In the genomic region with DNA sequence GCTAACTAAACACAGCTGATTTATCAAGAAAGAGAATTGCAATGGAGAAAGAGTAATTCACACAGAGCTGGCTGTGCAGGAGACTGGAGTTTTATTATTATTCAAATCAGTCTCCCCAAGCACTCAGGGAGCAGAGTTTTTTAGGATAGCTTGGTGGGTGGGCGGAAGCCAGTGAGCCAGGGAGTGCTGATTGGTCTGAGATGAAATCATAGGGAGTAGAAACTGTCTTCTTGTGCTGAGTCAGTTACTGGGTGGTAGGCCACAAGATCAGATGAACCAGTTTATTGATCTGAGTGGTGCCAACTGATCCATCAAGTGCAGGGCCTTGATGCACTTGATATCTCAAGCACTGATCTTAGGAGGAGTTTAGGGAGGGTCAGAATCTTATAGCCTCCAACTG, we compare ENCODE assay signal across 25 cellular contexts.
"Had no signal": no experiment of that assay in that cellular context is flagged by ENCODE, and none has a peak within 500 bp of the region (broad histone marks: within the 10 kb centered on the region; RNA-seq: fewer than 3 reads in every experiment).

No MANE protein-coding gene starts in this region.

- H3K27ac ChIP-seq: cardiac muscle cell, colonic mucosa, gastrocnemius medialis, spleen, testis, transverse colon had no signal

- H3K4me3 Mint-ChIP-seq: activated CD4-positive, alpha-beta memory T cell treated with anti-CD3 and anti-CD28 coated beads, Interleukin-2, amount 10 ng/mL, durations not matched to agents 7 days and 5 days; activated CD4-positive, alpha-beta T cell treated with anti-CD3 and anti-CD28 coated beads, Interleukin-2, amount 10 ng/mL, durations not matched to agents 7 days and 5 days; activated T-cell treated with anti-CD3 and anti-CD28 coated beads, Interleukin-2, amount 50 U/mL, for 24 hours; memory B cell; naive thymus-derived CD8-positive, alpha-beta T cell; neural crest cell; T-helper 17 cell had no signal

- H3K4me1 ChIP-seq: colonic mucosa, gastrocnemius medialis, spleen, testis, transverse colon had no signal

- DNase-seq: activated CD4-positive, alpha-beta memory T cell treated with anti-CD3 and anti-CD28 coated beads, Interleukin-2, amount 10 ng/mL, durations not matched to agents 7 days and 5 days; activated CD4-positive, alpha-beta T cell treated with anti-CD3 and anti-CD28 coated beads for 1 hour; activated CD4-positive, alpha-beta T cell treated with anti-CD3 and anti-CD28 coated beads, Interleukin-2, amount 10 ng/mL, durations not matched to agents 7 days and 5 days; activated CD8-positive, alpha-beta memory T cell treated with anti-CD3 and anti-CD28 coated beads, Interleukin-2, amount 50 U/mL, for 48 hours; activated T-cell treated with anti-CD3 and anti-CD28 coated beads, Interleukin-2, amount 50 U/mL, for 24 hours; cerebellar nuclear complex; colonic mucosa; effector CD8-positive, alpha-beta T cell; erythroblast; gastrocnemius medialis; glutamatergic neuron; midbrain; naive thymus-derived CD8-positive, alpha-beta T cell; posterior cingulate gyrus; right cardiac atrium; spleen; stimulated activated naive CD4-positive, alpha-beta T cell treated with Interleukin-2 at 50 U/mL for 16 hours; T-helper 17 cell; T1000; testis; transverse colon had no signal

- ATAC-seq: activated naive CD4-positive, alpha-beta T cell treated with anti-CD3 and anti-CD28 coated beads, Interleukin-2, amount 50 U/mL, for 72 hours; gastrocnemius medialis; naive thymus-derived CD8-positive, alpha-beta T cell; right cardiac atrium; T-helper 17 cell had no signal

- H3K9me3 ChIP-seq: colonic mucosa, gastrocnemius medialis, testis, transverse colon had no signal

- H3K36me3 ChIP-seq: cardiac muscle cell, colonic mucosa, gastrocnemius medialis, spleen, transverse colon had no signal

- H3K4me3 ChIP-seq: cardiac muscle cell, colonic mucosa, gastrocnemius medialis, spleen, testis, transverse colon had no signal

- H3K9me3 Mint-ChIP-seq: memory B cell had no signal

- H3K27me3 ChIP-seq: cardiac muscle cell, colonic mucosa, gastrocnemius medialis, spleen, testis, transverse colon had no signal

- H3K27me3 Mint-ChIP-seq: activated CD4-positive, alpha-beta memory T cell treated with anti-CD3 and anti-CD28 coated beads, Interleukin-2, amount 10 ng/mL, durations not matched to agents 7 days and 5 days; activated CD4-positive, alpha-beta T cell treated with anti-CD3 and anti-CD28 coated beads, Interleukin-2, amount 10 ng/mL, durations not matched to agents 7 days and 5 days; activated T-cell treated with anti-CD3 and anti-CD28 coated beads, Interleukin-2, amount 50 U/mL, for 24 hours; memory B cell; naive thymus-derived CD8-positive, alpha-beta T cell; T-helper 17 cell had no signal

- H3K27ac Mint-ChIP-seq: activated CD4-positive, alpha-beta memory T cell treated with anti-CD3 and anti-CD28 coated beads, Interleukin-2, amount 10 ng/mL, durations not matched to agents 7 days and 5 days; activated CD4-positive, alpha-beta T cell treated with anti-CD3 and anti-CD28 coated beads, Interleukin-2, amount 10 ng/mL, durations not matched to agents 7 days and 5 days; activated naive CD4-positive, alpha-beta T cell treated with anti-CD3 and anti-CD28 coated beads, Interleukin-2, amount 50 U/mL, for 72 hours; activated T-cell treated with anti-CD3 and anti-CD28 coated beads, Interleukin-2, amount 50 U/mL, for 24 hours; memory B cell; naive thymus-derived CD8-positive, alpha-beta T cell; T-helper 17 cell had no signal

- H3K4me1 Mint-ChIP-seq: activated CD4-positive, alpha-beta memory T cell treated with anti-CD3 and anti-CD28 coated beads, Interleukin-2, amount 10 ng/mL, durations not matched to agents 7 days and 5 days; activated CD4-positive, alpha-beta T cell treated with anti-CD3 and anti-CD28 coated beads, Interleukin-2, amount 10 ng/mL, durations not matched to agents 7 days and 5 days; memory B cell; naive thymus-derived CD8-positive, alpha-beta T cell; T-helper 17 cell had no signal

- H3K36me3 Mint-ChIP-seq: memory B cell; naive thymus-derived CD8-positive, alpha-beta T cell had no signal
